ENCODE assay signal across 8 cellular contexts in genomic region chr9:110255417-110256141, GRCh38. TPM values are rescaled to one million over a fixed set of nuclear protein-coding genes. Genes with fewer than 3 reads are reported as not detected.
A peak's percentile ranks its signal among the peaks of the same experiment; 100 is the strongest.
DNase-seq lines count a peak whose midpoint lies in the region; ATAC-seq, FAIRE-seq and TF ChIP-seq lines count a peak whose summit lies in the region.

No MANE protein-coding gene starts in this region.

- peak overlapping the region in 5 of 6 donors; percentile 25 to 90 (median 76) for H3K27ac Mint-ChIP-seq in immature natural killer cell

- peak overlapping the region; percentile 82 for H3K4ac ChIP-seq in IMR-90 (ENCODE audit: low read depth, low read length)

- ATAC-seq in DND-41 (ENCODE audit: insufficient read depth, low read depth) = peak; percentile 52
- peak; percentile 25 for ATAC-seq in GM21529 (IDR thresholded peaks at IDR 0.05; ENCODE audit: unreplicated experiment)
- peak; percentile 16 for ATAC-seq in IMR-90 (ENCODE audit: low read depth)

- H3K36me3 ChIP-seq in DND-41 (ENCODE audit: insufficient read depth, low read length) = peaks cover 16% of the 10 kb centered on the region
- no peaks in the 10 kb centered on the region for H3K36me3 ChIP-seq in IMR-90 (ENCODE audit: control insufficient read depth, insufficient read depth, low read length)
- no peaks in the 10 kb centered on the region for H3K36me3 ChIP-seq in breast epithelium
- H3K36me3 ChIP-seq in smooth muscle cell (ENCODE audit: low read depth) = no peaks in the 10 kb centered on the region

- peak overlapping the region; percentile 60; the same call in 1 of the 2 replicates for H2BK120ac ChIP-seq in IMR-90 (ENCODE audit: low read depth, low read length)

- peak overlapping the region; percentile 16; the same call in 1 of the 2 replicates for H4K5ac ChIP-seq in IMR-90 (ENCODE audit: low read depth, low read length)

- H3K9me1 ChIP-seq in IMR-90 (ENCODE audit: insufficient read depth, low read length) = peaks cover 6% of the 10 kb centered on the region; the same call in 1 of the 2 replicates

- peak overlapping the region; percentile 97 for H2AK9ac ChIP-seq in IMR-90 (replicated peaks; ENCODE audit: low read depth, low read length, poor library complexity)

- TF ChIP-seq POLR2A in IMR-90 (IDR thresholded peaks at IDR 0.05; ENCODE audit: low read depth, low read length) (no peak), breast epithelium (IDR thresholded peaks at IDR 0.05) (peak; percentile 13)

- H3K4me3 ChIP-seq in DND-41 (ENCODE audit: low read depth in 1 of 2, low read length in 2 of 2) (peak overlapping the region; percentile 86 to 98), IMR-90 (ENCODE audit: insufficient read depth, low read depth, low read length) (peak overlapping the region; percentile 71), breast epithelium (peak overlapping the region; percentile 91 to 98 (median 92)), smooth muscle cell (peak overlapping the region; percentile 94)

- no peaks in the 10 kb centered on the region for H3F3A ChIP-seq in smooth muscle cell (ENCODE audit: low read depth)

- H3K14ac ChIP-seq in IMR-90 (replicated peaks; ENCODE audit: low read depth, low read length) = peak overlapping the region; percentile 84

- H3K27ac ChIP-seq in DND-41 (ENCODE audit: low read length) (peak overlapping the region; percentile 88), IMR-90 (ENCODE audit: insufficient read depth, low read length) (peak overlapping the region; percentile 85), breast epithelium (peak overlapping the region; percentile 91 to 96), smooth muscle cell (ENCODE audit: low read depth) (peak overlapping the region; percentile 58)

- BruUV-seq in IMR-90 (replicated peaks; lab: Mats Ljungman, UMichigan) = no TSS peak

- H3K4me3 Mint-ChIP-seq in immature natural killer cell = peak overlapping the region; percentile 90 to 99 (median 98)

- CTCF ChIA-PET in IMR-90 (lab: Yijun Ruan, JAX) = no interaction called here

- 1% methylated on average over 23 of the region's 54 CpGs; no CpG with 5 or more reads in 1 of the 2 experiments for WGBS in IMR-90 (ENCODE audit: extremely low coverage in 2 of 2, insufficient read length in 1 of 2), 2 experiments
- under 1% methylated on average over 51 of the region's 54 CpGs for WGBS in smooth muscle cell (ENCODE audit: low lambda C conversion rate)

- peak overlapping the region; percentile 84 for H3K23ac ChIP-seq in IMR-90 (ENCODE audit: low read depth, low read length)

- peak overlapping the region; percentile 62; the same call in 1 of the 2 replicates for H3K56ac ChIP-seq in IMR-90 (ENCODE audit: extremely low read depth, insufficient read depth, low read length)

- H4K91ac ChIP-seq in IMR-90 (ENCODE audit: insufficient read depth, low read depth, low read length) = peak overlapping the region; percentile 78; the same call in 1 of the 2 replicates

- peaks cover 7 to 50% of the 10 kb centered on the region in 2 experiments; a peak in 2 of 4 replicates for H3K79me1 ChIP-seq in IMR-90 (ENCODE audit: low read depth in 1 of 2, low read length in 2 of 2)

- peaks cover 0 to under 1% (median 0%) of the 10 kb centered on the region in 3 donors for H3K36me3 Mint-ChIP-seq in immature natural killer cell

- no peak for TF ChIP-seq RAD21 in IMR-90 (IDR thresholded peaks at IDR 0.05; ENCODE audit: low read length)

- POLR2A ChIA-PET in IMR-90 (lab: Charles Lee; ENCODE audit: unreplicated experiment) = interaction anchor here (0.6 kb wide), 1 partner anchor 1376 kb away, joined by 3 read pairs; the partner anchor contains the start of gene DNAJC25

- no peak overlapping the region for H2BK20ac ChIP-seq in IMR-90 (ENCODE audit: low read depth, low read length)

- no peaks in the 10 kb centered on the region for H3K9me3 Mint-ChIP-seq in immature natural killer cell

- peak overlapping the region; percentile 46; the same call in 1 of the 2 replicates for H3K18ac ChIP-seq in IMR-90 (ENCODE audit: low read depth, low read length)

- H4K20me1 ChIP-seq in DND-41 (ENCODE audit: insufficient read depth, low read length) (peaks cover 38% of the 10 kb centered on the region), IMR-90 (ENCODE audit: insufficient read depth, low read length) (peaks cover 50% of the 10 kb centered on the region), smooth muscle cell (ENCODE audit: low read depth) (peaks cover 46% of the 10 kb centered on the region)

- intact Hi-C loops in IMR-90 (cut with micrococcal nuclease) = loop anchor here (5.0 to 10.0 kb wide), 6 partner anchors 97 to 367 kb away; partner anchors contain the start of gene SVEP1
- intact Hi-C loops in breast epithelium (cut with DNase I; ENCODE audit: low total_unique reads) = no loop called here

- peak overlapping the region; percentile 80 for H3K4me2 ChIP-seq in DND-41 (ENCODE audit: insufficient read depth, low read length)
- H3K4me2 ChIP-seq in IMR-90 (ENCODE audit: low read depth, low read length) = peak overlapping the region; percentile 84
- H3K4me2 ChIP-seq in smooth muscle cell = peak overlapping the region; percentile 92

- no peaks in the 10 kb centered on the region for H3K9me3 ChIP-seq in DND-41 (ENCODE audit: insufficient read depth, low read length, severe bottlenecking)
- H3K9me3 ChIP-seq in IMR-90 (ENCODE audit: control insufficient read depth, insufficient read depth, low read length) = no peaks in the 10 kb centered on the region
- no peaks in the 10 kb centered on the region for H3K9me3 ChIP-seq in breast epithelium
- no peaks in the 10 kb centered on the region for H3K9me3 ChIP-seq in smooth muscle cell (replicated peaks; ENCODE audit: low read depth)

- peak overlapping the region; percentile 74 for H2AK5ac ChIP-seq in IMR-90 (ENCODE audit: low read depth, low read length)

- FAIRE-seq in GM19239 (lab: Jason Lieb, UNC) = no peak

- in situ Hi-C loops in IMR-90 (cut with MboI; ENCODE audit: low sequenced_read_pairs) = no loop called here

- peak overlapping the region; percentile 77 for H2AFZ ChIP-seq in DND-41 (ENCODE audit: low read depth, low read length)
- H2AFZ ChIP-seq in IMR-90 (replicated peaks; ENCODE audit: low read length, poor library complexity) = peak overlapping the region; percentile 95
- peak overlapping the region; percentile 61 for H2AFZ ChIP-seq in smooth muscle cell (ENCODE audit: low read depth)

- H3K27me3 ChIP-seq in DND-41 (ENCODE audit: insufficient read depth, low read length, poor library complexity) = no peaks in the 10 kb centered on the region
- no peaks in the 10 kb centered on the region for H3K27me3 ChIP-seq in IMR-90 (ENCODE audit: control insufficient read depth, insufficient read depth, low read length)
- H3K27me3 ChIP-seq in breast epithelium = no peaks in the 10 kb centered on the region
- H3K27me3 ChIP-seq in smooth muscle cell (ENCODE audit: low read depth) = no peaks in the 10 kb centered on the region

- H4K8ac ChIP-seq in IMR-90 (ENCODE audit: low read depth in 2 of 2, low read length in 2 of 2) = peak overlapping the region; percentile 69 to 72; a peak in 3 of 4 replicates

- TF ChIP-seq CTCF in DND-41 (IDR thresholded peaks at IDR 0.05; ENCODE audit: borderline replicate concordance, extremely low read depth, low read length, poor library complexity, severe bottlenecking) (no peak), IMR-90 (conservative IDR thresholded peaks at IDR 0.05; ENCODE audit: low read depth, low read length) (no peak), breast epithelium (IDR thresholded peaks at IDR 0.05) (no peak), smooth muscle cell (IDR thresholded peaks at IDR 0.05; ENCODE audit: borderline replicate concordance, insufficient read depth, poor library complexity, severe bottlenecking) (no peak)

- no peak overlapping the region; the same call in 2 of the 3 replicates for H2BK15ac ChIP-seq in IMR-90 (ENCODE audit: low read depth, low read length)

- dilution Hi-C loops in IMR-90 (cut with HindIII; ENCODE audit: low sequenced_read_pairs, unreplicated experiment) = no loop called here

- H3K27me3 Mint-ChIP-seq in immature natural killer cell (ENCODE audit: low read depth in 3 of 3) = peaks cover 0 to 2% (median 0%) of the 10 kb centered on the region in 3 donors

- peak overlapping the region; percentile 93 for H3K9ac ChIP-seq in DND-41 (ENCODE audit: low read depth, low read length)
- peak overlapping the region; percentile 90 for H3K9ac ChIP-seq in IMR-90 (ENCODE audit: low read depth, low read length)
- peak overlapping the region; percentile 81 for H3K9ac ChIP-seq in smooth muscle cell (ENCODE audit: low read depth)

- peak; percentile 43 for DNase-seq in DND-41
- DNase-seq in IMR-90 = peak; percentile 47
- peak; percentile 71 for DNase-seq in UCSD-AML1 (lab: John Stamatoyannopoulos, UW; ENCODE audit: unreplicated experiment)
- DNase-seq in breast epithelium (ENCODE audit: low spot score in 2 of 2) = peak; percentile 36 to 72
- peak; percentile 12 to 23 (median 18) for DNase-seq in immature natural killer cell
- peak; percentile 46 for DNase-seq in smooth muscle cell (lab: John Stamatoyannopoulos, UW; ENCODE audit: unreplicated experiment)
- DNase-seq in GM19239 (ENCODE audit: insufficient read length, low spot score) = no peak

- H3K79me2 ChIP-seq in DND-41 (ENCODE audit: insufficient read depth, low read length) (peaks cover 58% of the 10 kb centered on the region), smooth muscle cell (ENCODE audit: low read depth) (peaks cover 56% of the 10 kb centered on the region)

- H3K4me1 ChIP-seq in DND-41 (ENCODE audit: insufficient read depth, low read length) (peaks cover 44% of the 10 kb centered on the region), IMR-90 (ENCODE audit: control insufficient read depth, insufficient read depth, low read length) (peaks cover 10% of the 10 kb centered on the region), breast epithelium (peaks cover 0 to 9% of the 10 kb centered on the region in 2 donors), smooth muscle cell (ENCODE audit: low read depth) (peaks cover 12% of the 10 kb centered on the region)

- peaks cover 34 to 40% of the 10 kb centered on the region in 2 donors for H3K4me1 Mint-ChIP-seq in immature natural killer cell

- H2BK5ac ChIP-seq in IMR-90 (ENCODE audit: low read depth, low read length, poor library complexity, severe bottlenecking) = peak overlapping the region; percentile 88

RNA-seq across cellular contexts. Expression of gene TXN, which starts 0.7 kb away (rescaled TPM):
- total RNA-seq in IMR-90 (2012; rRNA removed) = 277 and 588 TPM in 2 replicates
- 488 and 578 TPM in 2 replicates for polyA plus RNA-seq in IMR-90 (2012; rRNA removed)
- polyA plus RNA-seq in IMR-90 (2012; cell fraction: cytosol; rRNA removed) = 149 and 339 TPM in 2 replicates
- 22.4 and 173 TPM in 2 replicates for polyA plus RNA-seq in IMR-90 (2012; cell fraction: nucleus; rRNA removed; ENCODE audit: low replicate concordance)
- 100 to 1,000 TPM in 2 of 3 donors, 10 to 100 TPM in 1; 96.7 to 196 (median 145) TPM for total RNA-seq in breast epithelium
- 100 to 1,000 TPM; 145 to 157 (median 150) TPM for polyA plus RNA-seq in immature natural killer cell
- 306 and 394 TPM in 2 replicates for total RNA-seq in smooth muscle cell
- polyA plus RNA-seq in smooth muscle cell = 426 and 501 TPM in 2 replicates

RNA-seq across cellular contexts. Expression of gene C9orf152, which starts 47.6 kb away (rescaled TPM):
- not detected in 2 replicates for total RNA-seq in IMR-90 (2012; rRNA removed)
- not detected in 2 replicates for polyA plus RNA-seq in IMR-90 (2012; rRNA removed)
- polyA plus RNA-seq in IMR-90 (2012; cell fraction: cytosol; rRNA removed) = not detected in 2 replicates
- polyA plus RNA-seq in IMR-90 (2012; cell fraction: nucleus; rRNA removed; ENCODE audit: low replicate concordance) = not detected in 2 replicates
- 10 to 100 TPM in 1 of 3 donors, 1 to 10 TPM in 1, not detected in 1; 7.9 to 10.2 TPM for total RNA-seq in breast epithelium
- not detected for polyA plus RNA-seq in immature natural killer cell
- not detected in 2 replicates for total RNA-seq in smooth muscle cell
- polyA plus RNA-seq in smooth muscle cell = not detected in 2 replicates
